26 cellular contexts compared by ENCODE assay signal in the genomic region with DNA sequence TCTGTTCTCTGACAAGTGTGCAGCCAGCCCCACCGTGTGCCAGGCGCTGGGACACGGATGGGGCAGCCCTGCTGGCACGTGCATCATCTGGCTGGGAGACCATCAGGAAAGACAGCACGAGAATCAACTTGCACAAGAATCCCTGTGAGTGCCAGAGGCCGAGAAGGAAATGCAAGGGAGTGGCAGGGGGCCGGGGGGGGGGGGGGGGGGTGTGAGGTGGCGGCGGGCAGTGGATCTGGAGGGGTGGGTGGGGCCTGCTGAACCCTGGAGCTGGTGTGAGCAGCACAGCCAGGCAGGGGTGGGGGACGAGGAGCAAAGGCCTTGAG. TPM values are rescaled to one million over a fixed set of nuclear protein-coding genes. Genes with fewer than 3 reads are reported as not detected.
DNase-seq lines count a peak whose midpoint lies in the region; ATAC-seq, FAIRE-seq and TF ChIP-seq lines count a peak whose summit lies in the region.
"Had no signal": no experiment of that assay in that cellular context is flagged by ENCODE, and none has a peak within 500 bp of the region (broad histone marks: within the 10 kb centered on the region; RNA-seq: fewer than 3 reads in every experiment).

No MANE protein-coding gene starts in this region.

- DNase-seq in NCI-H524 (lab: John Stamatoyannopoulos, UW) = peak; percentile 53 to 69
- DNase-seq in NCI-H524 treated with DMSO at 0.1 percent for 48 hours (lab: John Stamatoyannopoulos, UW) = no peak
- peak; percentile 80 for DNase-seq in NCI-H69 (lab: John Stamatoyannopoulos, UW)
- no peak for DNase-seq in heart right ventricle
- peak in 1 of 2 donors; percentile 84 for DNase-seq in psoas muscle
- no peak for DNase-seq in D721Med (ENCODE audit: insufficient read length, low spot score)
- DNase-seq in natural killer cell = no peak
- no peak for DNase-seq in NCI-H2196 treated with DMSO at 0.1 percent for 48 hours (lab: John Stamatoyannopoulos, UW; ENCODE audit: unreplicated experiment)
- DNase-seq: DMS153; hypothalamus; kidney glomerular epithelial cell; MM.1S; naive thymus-derived CD8-positive, alpha-beta T cell; NCI-H1436 treated with DMSO at 0.1 percent for 48 hours; NCI-H526 treated with DMSO at 0.1 percent for 48 hours; stimulated activated CD4-positive, alpha-beta T cell treated with anti-CD3 and anti-CD28 coated beads, Interleukin-2, amount 100 ng/mL, for 48 hours; T1000 had no signal

- no peaks in the 10 kb centered on the region for H3K36me3 Mint-ChIP-seq in natural killer cell
- H3K36me3 Mint-ChIP-seq: activated naive CD4-positive, alpha-beta T cell treated with anti-CD3 and anti-CD28 coated beads, Interleukin-2, amount 50 U/mL, for 72 hours; naive thymus-derived CD8-positive, alpha-beta T cell had no signal

- peaks cover 0 to 49% (median 26%) of the 10 kb centered on the region in 9 donors for H3K4me1 ChIP-seq in heart right ventricle
- H3K4me1 ChIP-seq in psoas muscle = peaks cover 18% of the 10 kb centered on the region

- no peak overlapping the region for H3K27ac Mint-ChIP-seq in natural killer cell
- H3K27ac Mint-ChIP-seq: activated naive CD4-positive, alpha-beta T cell treated with anti-CD3 and anti-CD28 coated beads, Interleukin-2, amount 50 U/mL, for 72 hours; naive thymus-derived CD8-positive, alpha-beta T cell; progenitor cell of endocrine pancreas had no signal

- H3K27ac ChIP-seq in heart right ventricle (peak overlapping the region in 2 of 10 donors; percentile 21 to 39), psoas muscle (no peak overlapping the region)
- H3K27ac ChIP-seq: A549, upper lobe of left lung had no signal

- no peaks in the 10 kb centered on the region for H3K9me3 ChIP-seq in heart right ventricle
- H3K9me3 ChIP-seq in psoas muscle = no peaks in the 10 kb centered on the region
- H3K9me3 ChIP-seq: A549, upper lobe of left lung had no signal

- WGBS in heart right ventricle, 2 donors = 41 to 48% methylated on average over 8 to 10 of the region's 10 CpGs
- WGBS in psoas muscle, 3 donors = 36 to 44% (median 38%) methylated on average over 7 to 10 of the region's 10 CpGs

- TF ChIP-seq CTCF in heart right ventricle (IDR thresholded peaks at IDR 0.05) (peak in 2 of 9 donors; percentile 15 to 23), psoas muscle (IDR thresholded peaks at IDR 0.05) (no peak), D721Med (IDR thresholded peaks at IDR 0.05; ENCODE audit: insufficient read depth, missing control alignments) (no peak), natural killer cell (IDR thresholded peaks at IDR 0.05) (no peak)

- FAIRE-seq in D721Med (lab: Jason Lieb, UNC) = no peak
- FAIRE-seq: A549, astrocyte, GM12892 had no signal

- no peaks in the 10 kb centered on the region for H3K4me1 Mint-ChIP-seq in natural killer cell
- H3K4me1 Mint-ChIP-seq: naive thymus-derived CD8-positive, alpha-beta T cell had no signal

- no peak overlapping the region for H3K4me3 ChIP-seq in heart right ventricle
- no peak overlapping the region for H3K4me3 ChIP-seq in psoas muscle
- H3K4me3 ChIP-seq: A549, skin epidermis, upper lobe of left lung had no signal

- intact Hi-C loops in heart right ventricle (cut with DNase I) (no loop called here), psoas muscle (cut with DNase I) (no loop called here), natural killer cell (cut with micrococcal nuclease) (no loop called here)

- no peak overlapping the region for H3K4me3 Mint-ChIP-seq in natural killer cell
- H3K4me3 Mint-ChIP-seq: naive thymus-derived CD8-positive, alpha-beta T cell had no signal

- H3K27me3 ChIP-seq in heart right ventricle (no peaks in the 10 kb centered on the region), psoas muscle (ENCODE audit: insufficient read depth in 3 of 3, low read length in 2 of 3) (no peaks in the 10 kb centered on the region)
- H3K27me3 ChIP-seq: upper lobe of left lung had no signal

- peak in 5 of 8 donors; percentile 32 to 58 (median 36) for ATAC-seq in heart right ventricle
- ATAC-seq in psoas muscle = peak; percentile 37 to 83 (median 53)
- no peak for ATAC-seq in natural killer cell
- ATAC-seq: activated CD4-positive, CD25-positive, alpha-beta regulatory T cell treated with anti-CD3 and anti-CD28 coated beads, Interleukin-2, amount 50 U/mL, for 24 hours; activated naive CD4-positive, alpha-beta T cell treated with anti-CD3 and anti-CD28 coated beads, Interleukin-2, amount 50 U/mL, for 72 hours; naive thymus-derived CD8-positive, alpha-beta T cell had no signal

- peaks cover 2 to 3% of the 10 kb centered on the region in 2 donors for H3K27me3 Mint-ChIP-seq in natural killer cell (ENCODE audit: low read depth in 2 of 2)

- H3K36me3 ChIP-seq in heart right ventricle = no peaks in the 10 kb centered on the region
- no peaks in the 10 kb centered on the region for H3K36me3 ChIP-seq in psoas muscle (ENCODE audit: insufficient read depth in 1 of 2, low read depth in 1 of 2)
- H3K36me3 ChIP-seq: upper lobe of left lung had no signal

- H3K9me3 Mint-ChIP-seq in natural killer cell = no peaks in the 10 kb centered on the region
- H3K9me3 Mint-ChIP-seq: activated naive CD4-positive, alpha-beta T cell treated with anti-CD3 and anti-CD28 coated beads, Interleukin-2, amount 50 U/mL, for 72 hours; naive thymus-derived CD8-positive, alpha-beta T cell had no signal

RNA-seq across cellular contexts. Expression of a gene that starts 14.0 kb away (rescaled TPM):
- total RNA-seq in heart right ventricle = under 1 TPM; 0.17 to 0.83 (median 0.39) TPM
- under 1 TPM; 0.22 to 0.44 TPM for polyA plus RNA-seq in heart right ventricle
- under 1 TPM in 3 of 4 donors, not detected in 1; 0.08 to 0.10 (median 0.08) TPM for total RNA-seq in psoas muscle
- under 1 TPM in 2 of 3 donors, not detected in 1; 0.03 to 0.05 TPM for polyA plus RNA-seq in psoas muscle
- total RNA-seq in natural killer cell = not detected
- total RNA-seq: activated naive CD4-positive, alpha-beta T cell treated with anti-CD3 and anti-CD28 coated beads, Interleukin-2, amount 50 U/mL, for 72 hours; mesenteric fat pad; naive thymus-derived CD8-positive, alpha-beta T cell had no signal
- polyA plus RNA-seq: naive thymus-derived CD8-positive, alpha-beta T cell had no signal

RNA-seq across cellular contexts. Expression of a gene that starts 35.5 kb away (rescaled TPM):
- 10 to 100 TPM; 47.0 to 58.2 (median 49.8) TPM for total RNA-seq in heart right ventricle
- polyA plus RNA-seq in heart right ventricle = 10 to 100 TPM; 34.9 to 87.0 TPM
- total RNA-seq in psoas muscle = 10 to 100 TPM; 39.4 to 47.8 (median 40.8) TPM
- polyA plus RNA-seq in psoas muscle = 10 to 100 TPM; 49.1 to 75.4 (median 72.7) TPM
- 10 to 100 TPM; 73.6 to 88.9 (median 82.4) TPM for total RNA-seq in natural killer cell

RNA-seq across cellular contexts. Expression of a gene that starts 47.3 kb away (rescaled TPM):
- 1,000 to 10,000 TPM in 6 of 10 donors, 100 to 1,000 TPM in 4; 868 to 1,274 (median 1,041) TPM for total RNA-seq in heart right ventricle
- 1,000 to 10,000 TPM; 1,312 to 2,481 TPM for polyA plus RNA-seq in heart right ventricle
- total RNA-seq in psoas muscle = 100 to 1,000 TPM; 547 to 830 (median 614) TPM
- 1,000 to 10,000 TPM; 1,239 to 1,847 (median 1,663) TPM for polyA plus RNA-seq in psoas muscle
- 100 to 1,000 TPM; 143 to 166 (median 145) TPM for total RNA-seq in natural killer cell

Comparison
In these comparisons a context has a peak if more than half of its experiments do, and no peak if none do; other contexts are left out.
1. DNase-seq: peak in NCI-H524 (2 of 2) and NCI-H69 (single experiment); none in NCI-H524 treated with DMSO at 0.1 percent for 48 hours (single experiment), heart right ventricle (0 of 2), D721Med (single experiment), natural killer cell (single experiment) and NCI-H2196 treated with DMSO at 0.1 percent for 48 hours (single experiment).
2. ATAC-seq: peak in heart right ventricle (5 of 8) and psoas muscle (4 of 4); none in natural killer cell (0 of 3).